7 cellular contexts compared by ENCODE assay signal in the genomic region with DNA sequence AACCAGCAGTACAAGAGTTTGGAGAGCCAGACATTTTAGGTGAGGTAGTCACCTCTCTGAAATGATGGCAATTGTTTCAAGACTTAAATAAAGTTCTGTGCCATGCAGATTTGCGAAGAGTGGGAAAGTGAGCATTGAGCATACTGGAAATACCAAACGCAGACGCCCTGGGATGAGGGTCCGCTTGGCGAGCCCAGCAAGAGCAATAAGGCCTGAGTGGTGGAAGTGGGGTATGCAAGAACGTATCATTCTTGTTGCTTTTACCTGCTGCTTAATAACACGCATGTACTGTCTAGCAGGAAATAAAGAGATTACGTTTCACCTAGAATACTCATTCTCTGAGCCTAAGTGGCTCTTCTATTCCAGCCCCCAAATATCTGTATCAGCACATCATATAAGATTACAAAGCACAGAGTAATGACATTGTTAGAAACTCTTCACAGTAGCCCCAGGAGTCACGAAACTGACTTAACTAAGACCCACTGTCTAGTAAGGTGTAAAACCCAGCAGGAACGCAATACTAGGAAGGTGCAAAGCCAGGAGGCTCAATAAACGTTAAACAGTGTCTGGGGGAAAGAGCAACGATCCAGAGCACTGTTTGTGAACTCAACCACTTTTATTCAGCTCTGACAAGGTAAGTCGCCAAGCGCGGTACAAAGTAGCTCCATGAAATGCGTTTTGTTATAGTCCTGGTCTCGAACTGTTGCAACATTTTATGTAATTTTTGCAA. TPM values are rescaled to one million over a fixed set of nuclear protein-coding genes. Genes with fewer than 3 reads are reported as not detected.
A peak's percentile ranks its signal among the peaks of the same experiment; 100 is the strongest.
DNase-seq lines count a peak whose midpoint lies in the region; ATAC-seq and TF ChIP-seq lines count a peak whose summit lies in the region.

No MANE protein-coding gene starts in this region.

- peak; percentile 26 for ATAC-seq in mucosa of descending colon
- no peak for ATAC-seq in HG02970 (IDR thresholded peaks at IDR 0.05; ENCODE audit: low FRiP score, unreplicated experiment)
- ATAC-seq in HG02610 (IDR thresholded peaks at IDR 0.05; ENCODE audit: unreplicated experiment), result no peak

- intact Hi-C loops in OCI-LY7 (cut with micrococcal nuclease; ENCODE audit: unreplicated experiment) (loop anchor here (1.0 to 2.0 kb wide), 5 partner anchors 27 to 227 kb away; no protein-coding TSS in a partner anchor), mucosa of descending colon (cut with DNase I, micrococcal nuclease) (no loop called here)

- peak overlapping the region; percentile 91 for H3K4me3 Mint-ChIP-seq in chondrocyte (ENCODE audit: unreplicated experiment)

- H3K36me3 ChIP-seq in OCI-LY7 (ENCODE audit: insufficient read depth, low read length) (no peaks in the 10 kb centered on the region), mucosa of descending colon (ENCODE audit: low read depth) (no peaks in the 10 kb centered on the region)

- H3K79me2 ChIP-seq in OCI-LY7 (ENCODE audit: insufficient read depth, low read depth, low read length), result peaks cover 47% of the 10 kb centered on the region; the same call in 1 of the 2 replicates

- H3K36me3 Mint-ChIP-seq in chondrocyte (ENCODE audit: low read depth), result no peaks in the 10 kb centered on the region

- H3K27ac Mint-ChIP-seq in chondrocyte (ENCODE audit: unreplicated experiment), result peak overlapping the region; percentile 94

- H3K9me2 ChIP-seq in OCI-LY7 (ENCODE audit: insufficient read depth, low read length), result no peaks in the 10 kb centered on the region

- H2AFZ ChIP-seq in OCI-LY7 (ENCODE audit: low read length), result peak overlapping the region; percentile 83

- H3K4me1 Mint-ChIP-seq in chondrocyte (ENCODE audit: low read depth), result peaks cover 21% of the 10 kb centered on the region

- peak overlapping the region; percentile 94 for H3K4me2 ChIP-seq in OCI-LY7 (ENCODE audit: low read length)

- H3K27ac ChIP-seq in OCI-LY7 (ENCODE audit: low read depth, low read length, poor library complexity, severe bottlenecking), result peak overlapping the region; percentile 80

- peaks cover 3% of the 10 kb centered on the region for H3K9me3 Mint-ChIP-seq in chondrocyte (ENCODE audit: low read depth)

- CTCF ChIA-PET in OCI-LY7 (lab: Charles Lee; ENCODE audit: unreplicated experiment), result interaction anchor here (1.3 kb wide), 1 partner anchor 26 kb away, joined by 4 read pairs; no protein-coding TSS in a partner anchor

- DNase-seq in OCI-LY7 (ENCODE audit: low spot score) (peak; percentile 38), chondrocyte (ENCODE audit: low spot score) (no peak), mucosa of descending colon (peak in 1 of 3 donors; percentile 57), NCI-H1105 (lab: John Stamatoyannopoulos, UW) (no peak)

- H3K4me3 ChIP-seq in OCI-LY7 (ENCODE audit: low read depth, low read length, poor library complexity, severe bottlenecking) (peak overlapping the region; percentile 73), mucosa of descending colon (peak overlapping the region; percentile 35)

- TF ChIP-seq POLR2A in GM19193 (IDR thresholded peaks at IDR 0.05; ENCODE audit: extremely low read depth, insufficient read depth, insufficient read length), result peak; percentile 68

- no peaks in the 10 kb centered on the region; the same call in 1 of the 2 replicates for H3K9me3 ChIP-seq in OCI-LY7 (ENCODE audit: low read length)
- no peaks in the 10 kb centered on the region for H3K9me3 ChIP-seq in mucosa of descending colon

- H3K4me1 ChIP-seq in OCI-LY7 (ENCODE audit: insufficient read depth, low read length, poor library complexity, severe bottlenecking) (peaks cover 70% of the 10 kb centered on the region), mucosa of descending colon (ENCODE audit: low read depth) (peaks cover 5% of the 10 kb centered on the region)

- no peak for TF ChIP-seq CTCF in OCI-LY7 (conservative IDR thresholded peaks at IDR 0.05; ENCODE audit: low read length)
- TF ChIP-seq CTCF in chondrocyte (IDR thresholded peaks at IDR 0.05), result no peak
- no peak for TF ChIP-seq CTCF in mucosa of descending colon (IDR thresholded peaks at IDR 0.05)

- no peaks in the 10 kb centered on the region for H3K27me3 Mint-ChIP-seq in chondrocyte (ENCODE audit: low read depth)

- BruUV-seq in OCI-LY7 (replicated peaks; lab: Mats Ljungman, UMichigan), result no TSS peak

- H4K20me1 ChIP-seq in OCI-LY7 (ENCODE audit: insufficient read depth, low read length), result no peaks in the 10 kb centered on the region

- POLR2A ChIA-PET in OCI-LY7 (lab: Charles Lee), result interaction anchor here (0.7 to 2.7 kb wide), 17 partner anchors 9 to 1926 kb away, joined by 3 to 14 read pairs (median 4); partner anchors contain the start of gene ITM2B

RNA-seq across cellular contexts. Expression of gene RCBTB2, which starts 1.3 kb away (rescaled TPM):
- 4.4 and 9.0 TPM in 2 replicates for total RNA-seq in OCI-LY7 (2014; rRNA removed; shearing (Covaris generic))
- total RNA-seq in OCI-LY7 (2022), result 7.2 and 7.3 TPM in 2 replicates
- total RNA-seq in chondrocyte, result 8.6 to 13.3 TPM (median 9.4 TPM) in 3 replicates
- 10 to 100 TPM in 1 of 3 donors, 1 to 10 TPM in 2; 4.9 to 10.9 (median 6.7) TPM for total RNA-seq in mucosa of descending colon
